In the genomic region with DNA sequence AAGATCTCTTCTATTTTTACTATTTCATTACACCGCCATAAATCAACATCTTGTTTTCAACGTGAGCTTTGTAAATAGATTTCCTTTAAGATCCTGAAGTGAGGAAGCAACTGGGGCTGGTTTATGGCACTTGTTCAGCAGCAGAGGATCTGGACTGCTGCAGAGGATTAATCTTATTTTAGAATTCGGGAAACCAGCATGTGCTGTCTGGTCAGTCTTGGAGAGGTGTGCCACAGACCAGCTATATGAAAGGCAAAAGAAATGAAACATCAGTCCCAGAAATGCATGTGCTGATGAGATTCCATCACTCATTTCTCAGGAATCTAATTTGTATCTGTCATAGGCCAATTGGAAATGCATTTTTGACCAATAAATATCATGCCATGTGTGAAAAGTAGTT, we compare ENCODE assay signal across 14 cellular contexts. TPM values are rescaled to one million over a fixed set of nuclear protein-coding genes. Genes with fewer than 3 reads are reported as not detected.
DNase-seq lines count a peak whose midpoint lies in the region; ATAC-seq and TF ChIP-seq lines count a peak whose summit lies in the region.
"Had no signal": no experiment of that assay in that cellular context is flagged by ENCODE, and none has a peak within 500 bp of the region (broad histone marks: within the 10 kb centered on the region; RNA-seq: fewer than 3 reads in every experiment).

No MANE protein-coding gene starts in this region.

- CTCF ChIA-PET in activated CD4-positive, alpha-beta T cell treated with anti-CD3 and anti-CD28 coated beads for 36 hours (lab: Charles Lee): interaction anchor here (0.7 to 2.2 kb wide), 14 partner anchors 8 to 1288 kb away, joined by 3 to 7 read pairs (median 3); no protein-coding TSS in a partner anchor
- CTCF ChIA-PET in CD8-positive, alpha-beta T cell (lab: Charles Lee): interaction anchor here (1.0 to 1.6 kb wide), 7 partner anchors 9 to 1268 kb away, joined by 3 to 6 read pairs (median 4); no protein-coding TSS in a partner anchor

- POLR2A ChIA-PET in activated CD4-positive, alpha-beta T cell treated with anti-CD3 and anti-CD28 coated beads for 36 hours (lab: Charles Lee): no interaction called here
- POLR2A ChIA-PET in CD8-positive, alpha-beta T cell (lab: Charles Lee): interaction anchor here (1.2 to 1.6 kb wide), 2 partner anchors 8 to 18 kb away, joined by 3 to 4 read pairs; no protein-coding TSS in a partner anchor

- no peak overlapping the region for H3K27ac ChIP-seq in osteoblast (ENCODE audit: low read depth, low read length)
- no peak overlapping the region for H3K27ac ChIP-seq in CD8-positive, alpha-beta T cell (ENCODE audit: low read depth, low read length)
- H3K27ac ChIP-seq: 22Rv1, BLaER1 had no signal

- no peak overlapping the region for H3K4me3 ChIP-seq in osteoblast (ENCODE audit: insufficient read depth, low read length)
- H3K4me3 ChIP-seq in CD8-positive, alpha-beta T cell (ENCODE audit: low read depth, low read length): no peak overlapping the region
- H3K4me3 ChIP-seq: BLaER1, GM23338 had no signal

- no peak overlapping the region for H3K27ac Mint-ChIP-seq in activated CD4-positive, alpha-beta T cell treated with anti-CD3 and anti-CD28 coated beads for 36 hours
- H3K27ac Mint-ChIP-seq in CD8-positive, alpha-beta T cell: no peak overlapping the region
- H3K27ac Mint-ChIP-seq: GM23338 had no signal

- no peaks in the 10 kb centered on the region for H3K9me3 ChIP-seq in osteoblast (ENCODE audit: low read depth, low read length)
- H3K9me3 ChIP-seq in CD8-positive, alpha-beta T cell (ENCODE audit: low read length): no peaks in the 10 kb centered on the region
- H3K9me3 ChIP-seq: BLaER1 had no signal

- DNase-seq in NCI-H82 (lab: John Stamatoyannopoulos, UW): peak; percentile 29
- DNase-seq in NCI-H82 treated with DMSO at 0.1 percent for 48 hours (lab: John Stamatoyannopoulos, UW; ENCODE audit: unreplicated experiment): no peak
- DNase-seq in RKO (ENCODE audit: low spot score): peak; percentile 83
- no peak for DNase-seq in osteoblast (ENCODE audit: insufficient read length, low spot score, missing footprints)
- DNase-seq in activated CD4-positive, alpha-beta T cell treated with anti-CD3 and anti-CD28 coated beads for 36 hours: no peak
- DNase-seq in NCI-H2081 treated with DMSO at 0.1 percent for 48 hours (lab: John Stamatoyannopoulos, UW): no peak
- no peak for DNase-seq in CD8-positive, alpha-beta T cell
- DNase-seq: DMS79, H7 had no signal

- peaks cover 22% of the 10 kb centered on the region for H3K4me1 ChIP-seq in osteoblast (ENCODE audit: insufficient read depth, low read length)
- H3K4me1 ChIP-seq in CD8-positive, alpha-beta T cell (ENCODE audit: insufficient read depth, low read length): no peaks in the 10 kb centered on the region
- H3K4me1 ChIP-seq: BLaER1 had no signal

- peak overlapping the region; percentile 11 for H3K4me2 ChIP-seq in osteoblast (ENCODE audit: insufficient read depth, low read length)
- H3K4me2 ChIP-seq: BLaER1, GM23338 had no signal

- no peaks in the 10 kb centered on the region for H4K20me1 ChIP-seq in osteoblast (ENCODE audit: insufficient read depth, low read length)
- H4K20me1 ChIP-seq: BLaER1 had no signal

- intact Hi-C loops in activated CD4-positive, alpha-beta T cell treated with anti-CD3 and anti-CD28 coated beads for 36 hours (cut with DNase I, micrococcal nuclease): loop anchor here in 1 of 2 experiments (5.0 kb wide), 1 partner anchor 832 kb away; no protein-coding TSS in a partner anchor
- intact Hi-C loops in CD8-positive, alpha-beta T cell (cut with DNase I, micrococcal nuclease): loop anchor here in 1 of 2 experiments (10.0 kb wide), 1 partner anchor 824 kb away; no protein-coding TSS in a partner anchor

- H3K79me2 ChIP-seq in osteoblast (ENCODE audit: insufficient read depth, low read length): peaks cover 18% of the 10 kb centered on the region

- peak; percentile 75 for ATAC-seq in SK-N-SH treated with all-trans-retinoic acid at 6 μM for 48 hours
- ATAC-seq in activated CD4-positive, alpha-beta T cell treated with anti-CD3 and anti-CD28 coated beads for 36 hours: no peak
- ATAC-seq in CD8-positive, alpha-beta T cell: no peak
- ATAC-seq: GM23338 had no signal

- no peaks in the 10 kb centered on the region for H3K36me3 Mint-ChIP-seq in activated CD4-positive, alpha-beta T cell treated with anti-CD3 and anti-CD28 coated beads for 36 hours (ENCODE audit: low read depth)
- no peaks in the 10 kb centered on the region for H3K36me3 Mint-ChIP-seq in CD8-positive, alpha-beta T cell

- H3K9me3 Mint-ChIP-seq in activated CD4-positive, alpha-beta T cell treated with anti-CD3 and anti-CD28 coated beads for 36 hours (ENCODE audit: low read depth): no peaks in the 10 kb centered on the region
- no peaks in the 10 kb centered on the region for H3K9me3 Mint-ChIP-seq in CD8-positive, alpha-beta T cell
- H3K9me3 Mint-ChIP-seq: GM23338 had no signal

- H3K27me3 Mint-ChIP-seq in activated CD4-positive, alpha-beta T cell treated with anti-CD3 and anti-CD28 coated beads for 36 hours: peaks cover 23% of the 10 kb centered on the region
- H3K27me3 Mint-ChIP-seq in CD8-positive, alpha-beta T cell (ENCODE audit: low read depth): peaks cover 22% of the 10 kb centered on the region

- TF ChIP-seq CTCF in osteoblast (IDR thresholded peaks at IDR 0.05; ENCODE audit: extremely low read depth, low read depth, low read length): no peak
- no peak for TF ChIP-seq CTCF in CD8-positive, alpha-beta T cell (IDR thresholded peaks at IDR 0.05)

- H3K4me1 Mint-ChIP-seq in activated CD4-positive, alpha-beta T cell treated with anti-CD3 and anti-CD28 coated beads for 36 hours: no peaks in the 10 kb centered on the region
- no peaks in the 10 kb centered on the region for H3K4me1 Mint-ChIP-seq in CD8-positive, alpha-beta T cell (ENCODE audit: low read depth)
- H3K4me1 Mint-ChIP-seq: GM23338 had no signal

- H3K27me3 ChIP-seq in osteoblast (ENCODE audit: insufficient read depth, low read length): no peaks in the 10 kb centered on the region
- H3K27me3 ChIP-seq in CD8-positive, alpha-beta T cell (ENCODE audit: insufficient read depth, low read length): no peaks in the 10 kb centered on the region
- H3K27me3 ChIP-seq: BLaER1 had no signal

- H3K36me3 ChIP-seq in osteoblast (ENCODE audit: insufficient read depth, low read length): no peaks in the 10 kb centered on the region
- no peaks in the 10 kb centered on the region for H3K36me3 ChIP-seq in CD8-positive, alpha-beta T cell (ENCODE audit: insufficient read depth, low read length)
- H3K36me3 ChIP-seq: BLaER1 had no signal

- H3K4me3 Mint-ChIP-seq in activated CD4-positive, alpha-beta T cell treated with anti-CD3 and anti-CD28 coated beads for 36 hours: no peak overlapping the region
- no peak overlapping the region for H3K4me3 Mint-ChIP-seq in CD8-positive, alpha-beta T cell
- H3K4me3 Mint-ChIP-seq: GM23338 had no signal

- H2AFZ ChIP-seq in osteoblast (ENCODE audit: low read length): no peak overlapping the region
- H2AFZ ChIP-seq: GM23338 had no signal

TF ChIP-seq in SK-N-SH treated with all-trans-retinoic acid at 6 μM for 48 hours, 23 proteins besides CTCF, POLR2A, EP300 and RAD21:
- 0 out of 2 replicates have a peak, but pooled peaks have one; percentile 49 for TF ChIP-seq ZC3H10 (CRISPR knock-in tag; IDR thresholded peaks at IDR 0.05)
- TF ChIP-seq, protein P1, sequence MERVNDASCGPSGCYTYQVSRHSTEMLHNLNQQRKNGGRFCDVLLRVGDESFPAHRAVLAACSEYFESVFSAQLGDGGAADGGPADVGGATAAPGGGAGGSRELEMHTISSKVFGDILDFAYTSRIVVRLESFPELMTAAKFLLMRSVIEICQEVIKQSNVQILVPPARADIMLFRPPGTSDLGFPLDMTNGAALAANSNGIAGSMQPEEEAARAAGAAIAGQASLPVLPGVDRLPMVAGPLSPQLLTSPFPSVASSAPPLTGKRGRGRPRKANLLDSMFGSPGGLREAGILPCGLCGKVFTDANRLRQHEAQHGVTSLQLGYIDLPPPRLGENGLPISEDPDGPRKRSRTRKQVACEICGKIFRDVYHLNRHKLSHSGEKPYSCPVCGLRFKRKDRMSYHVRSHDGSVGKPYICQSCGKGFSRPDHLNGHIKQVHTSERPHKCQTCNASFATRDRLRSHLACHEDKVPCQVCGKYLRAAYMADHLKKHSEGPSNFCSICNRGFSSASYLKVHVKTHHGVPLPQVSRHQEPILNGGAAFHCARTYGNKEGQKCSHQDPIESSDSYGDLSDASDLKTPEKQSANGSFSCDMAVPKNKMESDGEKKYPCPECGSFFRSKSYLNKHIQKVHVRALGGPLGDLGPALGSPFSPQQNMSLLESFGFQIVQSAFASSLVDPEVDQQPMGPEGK (CRISPR knock-in tag; IDR thresholded peaks at IDR 0.05; ENCODE audit: borderline replicate concordance): no peak

RNA-seq across cellular contexts. Expression of a gene that starts 23.4 kb away (rescaled TPM):
- 3.6 and 5.0 TPM in 2 replicates for total RNA-seq in osteoblast
- total RNA-seq in activated CD4-positive, alpha-beta T cell treated with anti-CD3 and anti-CD28 coated beads for 36 hours: 1 to 10 TPM; 1.4 to 1.6 TPM
- total RNA-seq in CD8-positive, alpha-beta T cell: 1 to 10 TPM; 5.2 to 6.0 TPM
- total RNA-seq: GM23338 had no signal

RNA-seq across cellular contexts. Expression of a gene that starts 45.8 kb away (rescaled TPM):
- 7.7 and 10.5 TPM in 2 replicates for total RNA-seq in osteoblast
- not detected for total RNA-seq in activated CD4-positive, alpha-beta T cell treated with anti-CD3 and anti-CD28 coated beads for 36 hours
- under 1 TPM; 0.05 to 0.14 TPM for total RNA-seq in CD8-positive, alpha-beta T cell
- total RNA-seq: A673, GM23338, H7 had no signal

Comparison
In these comparisons a context has a peak if more than half of its experiments do, and no peak if none do; other contexts are left out.
1. DNase-seq: peak in NCI-H82 (single experiment) and RKO (single experiment); none in NCI-H82 treated with DMSO at 0.1 percent for 48 hours (single experiment), osteoblast (single experiment), activated CD4-positive, alpha-beta T cell treated with anti-CD3 and anti-CD28 coated beads for 36 hours (single experiment), NCI-H2081 treated with DMSO at 0.1 percent for 48 hours (single experiment) and CD8-positive, alpha-beta T cell (0 of 7).